Comparison of ENCODE assay signal across 8 cellular contexts in the genomic region with DNA sequence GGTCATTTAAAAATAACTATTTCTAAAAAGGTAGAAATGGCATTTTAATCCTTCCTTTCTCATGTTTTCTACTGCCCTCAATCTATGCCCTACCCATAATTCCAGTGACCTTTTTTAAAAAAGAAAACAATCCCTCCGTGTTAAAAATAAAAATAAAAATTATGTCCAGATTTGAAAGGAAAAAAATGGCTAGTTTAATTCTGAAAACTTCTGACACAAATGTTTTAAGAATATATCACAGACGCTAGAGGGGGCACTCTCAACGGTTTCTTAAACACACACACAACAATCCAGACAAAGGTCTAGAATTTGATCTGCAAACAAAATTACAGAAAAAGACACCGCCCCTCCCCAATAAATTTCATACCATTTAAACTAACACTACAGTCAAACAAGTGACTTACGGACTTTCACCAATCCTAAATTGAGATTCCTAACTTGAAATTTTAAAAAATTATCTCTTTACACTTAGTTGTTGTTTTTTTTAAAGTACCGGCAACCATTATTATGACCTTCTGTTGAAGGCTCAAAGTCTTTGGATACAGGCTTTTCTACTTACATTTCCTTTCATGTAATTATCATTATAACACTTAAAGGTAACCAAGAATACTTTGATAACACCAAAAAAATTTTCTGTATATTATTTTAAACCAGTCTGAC. TPM values are rescaled to one million over a fixed set of nuclear protein-coding genes. Genes with fewer than 3 reads are reported as not detected.
A peak's percentile ranks its signal among the peaks of the same experiment; 100 is the strongest.
DNase-seq lines count a peak whose midpoint lies in the region; ATAC-seq, FAIRE-seq and TF ChIP-seq lines count a peak whose summit lies in the region.

No MANE protein-coding gene starts in this region.

- H3K4me3 ChIP-seq in BE2C (ENCODE audit: low read depth, low read length): no peak overlapping the region
- H3K4me3 ChIP-seq in NT2/D1 (ENCODE audit: insufficient read length, low read depth): no peak overlapping the region
- no peak overlapping the region for H3K4me3 ChIP-seq in muscle layer of colon (ENCODE audit: low read depth in 1 of 2, low read length in 2 of 2)

- H3K9ac ChIP-seq in NT2/D1 (ENCODE audit: insufficient read length, low read depth) (no peak overlapping the region), muscle layer of colon (ENCODE audit: low read length) (no peak overlapping the region)

- in situ Hi-C loops in GM13976 (cut with MboI; ENCODE audit: low sequenced_read_pairs, unreplicated experiment): loop anchor here (10.0 to 25.0 kb wide), 2 partner anchors 124 to 1292 kb away; no protein-coding TSS in a partner anchor

- peak; percentile 62 for TF ChIP-seq CTCF in BE2C (IDR thresholded peaks at IDR 0.05; ENCODE audit: low read depth, low read length)
- peak; percentile 13 for TF ChIP-seq CTCF in GM13976 (IDR thresholded peaks at IDR 0.05; ENCODE audit: borderline replicate concordance, control extremely low read depth, extremely low read depth, insufficient read depth, missing control alignments)

- FAIRE-seq in colon (lab: Jason Lieb, UNC): peak; percentile 14

- DNase-seq in BE2C: peak; percentile 40
- DNase-seq in GM13976 (ENCODE audit: low spot score): peak; percentile 31
- peak; percentile 9 for DNase-seq in NT2/D1 (ENCODE audit: low read depth, low spot score)
- no peak for DNase-seq in DMS79 treated with DMSO at 0.1 percent for 48 hours (lab: John Stamatoyannopoulos, UW)

- no peak for ATAC-seq in GM21526 (IDR thresholded peaks at IDR 0.05; ENCODE audit: low FRiP score, unreplicated experiment)
- no peak for ATAC-seq in activated CD4-positive, CD25-positive, alpha-beta regulatory T cell treated with anti-CD3 and anti-CD28 coated beads, Interleukin-2, amount 50 U/mL, for 24 hours

- no peaks in the 10 kb centered on the region for H3K27me3 ChIP-seq in BE2C
- H3K27me3 ChIP-seq in NT2/D1 (ENCODE audit: insufficient read depth, insufficient read length): no peaks in the 10 kb centered on the region
- no peaks in the 10 kb centered on the region for H3K27me3 ChIP-seq in muscle layer of colon (ENCODE audit: control insufficient read depth in 1 of 2, insufficient read depth in 2 of 2, low read length in 2 of 2)

- H3K4me1 ChIP-seq in BE2C (no peaks in the 10 kb centered on the region; the same call in none of the 2 replicates), NT2/D1 (ENCODE audit: insufficient read depth, insufficient read length) (no peaks in the 10 kb centered on the region), muscle layer of colon (ENCODE audit: insufficient read depth, low read length) (peaks cover 60% of the 10 kb centered on the region)

- H3K9me3 ChIP-seq in BE2C: no peaks in the 10 kb centered on the region
- H3K9me3 ChIP-seq in NT2/D1 (ENCODE audit: insufficient read depth, low read length): peaks cover 3% of the 10 kb centered on the region; the same call in 1 of the 2 replicates
- no peaks in the 10 kb centered on the region for H3K9me3 ChIP-seq in muscle layer of colon (ENCODE audit: low read length)

- peak overlapping the region; percentile 61 for H3K27ac ChIP-seq in muscle layer of colon (ENCODE audit: low read depth, low read length)

- H3K36me3 ChIP-seq in BE2C (no peaks in the 10 kb centered on the region), NT2/D1 (ENCODE audit: insufficient read depth, insufficient read length, low read length) (peaks cover 9% of the 10 kb centered on the region), muscle layer of colon (ENCODE audit: insufficient read depth, low read length) (no peaks in the 10 kb centered on the region)

RNA-seq across cellular contexts. Expression of a gene that starts 38.2 kb away (rescaled TPM):
- 106 TPM for polyA plus RNA-seq in BE2C (2012; ENCODE audit: insufficient read depth, insufficient read length, low read depth)
